8 cellular contexts compared by ENCODE assay signal in the genomic region with DNA sequence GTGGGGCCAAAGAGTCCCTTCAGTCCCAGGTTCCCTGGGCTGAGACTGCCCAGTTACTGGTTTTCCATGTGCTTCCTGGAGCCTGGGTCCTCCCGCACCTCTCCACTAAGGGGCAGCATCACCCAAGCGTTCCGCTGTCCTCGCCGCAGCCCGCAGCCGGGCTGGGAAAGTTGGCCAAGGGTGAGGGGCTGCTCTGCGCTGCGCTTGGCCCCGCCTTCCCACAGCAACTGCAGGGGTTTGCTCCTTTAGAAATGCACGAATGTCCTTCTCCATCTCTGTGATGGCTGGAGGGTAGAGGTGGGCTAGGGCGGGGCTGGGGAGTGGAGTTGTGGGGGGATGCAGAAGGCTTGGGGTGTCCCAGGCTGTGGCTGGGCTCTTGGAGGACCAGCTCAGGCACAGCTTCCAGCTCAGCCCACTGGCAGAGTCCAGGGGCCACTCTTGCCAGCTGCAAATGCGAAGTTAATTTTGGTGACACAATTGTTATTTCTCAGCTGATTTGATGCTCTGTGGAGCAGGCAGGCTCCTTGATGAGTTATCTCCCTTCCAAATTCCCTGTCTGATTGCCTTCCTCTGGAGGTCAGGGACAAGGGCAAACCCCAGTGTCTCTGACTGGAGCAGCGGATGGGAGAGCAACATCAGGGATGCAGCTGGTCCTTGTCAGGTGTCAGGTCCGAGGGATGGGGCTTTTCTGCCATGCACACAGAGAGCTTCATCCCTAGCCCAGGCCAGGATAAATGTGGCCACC.
DNase-seq lines count a peak whose midpoint lies in the region; ATAC-seq and TF ChIP-seq lines count a peak whose summit lies in the region.

No MANE protein-coding gene starts in this region.

- H3K27me3 ChIP-seq in CD4-positive, CD25-positive, alpha-beta regulatory T cell (ENCODE audit: control insufficient read depth, insufficient read depth, low read length): no peaks in the 10 kb centered on the region

- ATAC-seq in CD4-positive, CD25-positive, alpha-beta regulatory T cell (ENCODE audit: low read depth in 2 of 2): peak; percentile 71 to 75
- ATAC-seq in effector memory CD8-positive, alpha-beta T cell (replicated peaks): peak; percentile 86

- CTCF ChIA-PET in HEK293 (lab: Yijun Ruan, JAX): interaction anchor here (0.6 to 11.1 kb wide), 20 partner anchors 10 to 710 kb away, joined by 3 to 204 read pairs (median 4); a partner anchor contains a TSS

- peak overlapping the region; percentile 47 to 88 (median 67) for H3K4me3 Mint-ChIP-seq in CD4-positive, CD25-positive, alpha-beta regulatory T cell
- peak overlapping the region; percentile 10 to 29 for H3K4me3 Mint-ChIP-seq in effector memory CD8-positive, alpha-beta T cell
- no peak overlapping the region for H3K4me3 Mint-ChIP-seq in mesothelial cell of epicardium

- TF ChIP-seq CTCF in HEK293 (tag by site-specific recombination; IDR thresholded peaks at IDR 0.05) (peak; percentile 90), mesothelial cell of epicardium (IDR thresholded peaks at IDR 0.05; ENCODE audit: unreplicated experiment) (peak; percentile 81)

- peak overlapping the region; percentile 90 to 95 (median 90) for H3K27ac Mint-ChIP-seq in CD4-positive, CD25-positive, alpha-beta regulatory T cell
- H3K27ac Mint-ChIP-seq in effector memory CD8-positive, alpha-beta T cell: peak overlapping the region; percentile 59 to 84
- H3K27ac Mint-ChIP-seq in mesothelial cell of epicardium: no peak overlapping the region

- peaks cover 25% of the 10 kb centered on the region for H3K36me3 Mint-ChIP-seq in CD4-positive, CD25-positive, alpha-beta regulatory T cell
- H3K36me3 Mint-ChIP-seq in effector memory CD8-positive, alpha-beta T cell (ENCODE audit: insufficient read depth): peaks cover 34% of the 10 kb centered on the region
- peaks cover 9% of the 10 kb centered on the region for H3K36me3 Mint-ChIP-seq in mesothelial cell of epicardium

- POLR2A ChIA-PET in HEK293 (lab: Yijun Ruan, JAX): interaction anchor here (0.8 to 1.5 kb wide), 2 partner anchors 130 to 164 kb away, joined by 3 to 10 read pairs; no protein-coding TSS in a partner anchor

- peak overlapping the region; percentile 60 for H3K27ac ChIP-seq in CD4-positive, CD25-positive, alpha-beta regulatory T cell (ENCODE audit: insufficient read depth, low read length, poor library complexity, severe bottlenecking)
- H3K27ac ChIP-seq in HEK293 (ENCODE audit: extremely low read depth, low read depth, low read length): no peak overlapping the region

- H3K36me3 ChIP-seq in CD4-positive, CD25-positive, alpha-beta regulatory T cell (ENCODE audit: control insufficient read depth, insufficient read depth, low read length): peaks cover 47% of the 10 kb centered on the region
- peaks cover 0 to 3% of the 10 kb centered on the region in 2 experiments; a peak in 1 of 3 replicates for H3K36me3 ChIP-seq in HEK293 (ENCODE audit: control insufficient read depth in 2 of 2, insufficient read depth in 1 of 2, low read length in 2 of 2)

- no peaks in the 10 kb centered on the region for H3K9me3 ChIP-seq in CD4-positive, CD25-positive, alpha-beta regulatory T cell (ENCODE audit: control insufficient read depth in 2 of 2, low read length in 2 of 2)
- H3K9me3 ChIP-seq in HEK293 (ENCODE audit: control insufficient read depth, insufficient read depth, low read depth, low read length): no peaks in the 10 kb centered on the region

- H3K4me1 ChIP-seq in CD4-positive, CD25-positive, alpha-beta regulatory T cell (ENCODE audit: control insufficient read depth, insufficient read depth, low read length, poor library complexity, severe bottlenecking): peaks cover 58% of the 10 kb centered on the region
- no peaks in the 10 kb centered on the region; the same call in 1 of the 2 replicates for H3K4me1 ChIP-seq in HEK293 (ENCODE audit: control insufficient read depth, insufficient read depth, low read length)

- H3K27me3 Mint-ChIP-seq in CD4-positive, CD25-positive, alpha-beta regulatory T cell: no peaks in the 10 kb centered on the region
- H3K27me3 Mint-ChIP-seq in effector memory CD8-positive, alpha-beta T cell: no peaks in the 10 kb centered on the region
- no peaks in the 10 kb centered on the region for H3K27me3 Mint-ChIP-seq in mesothelial cell of epicardium (ENCODE audit: low read depth)

- no peaks in the 10 kb centered on the region for H3K9me3 Mint-ChIP-seq in CD4-positive, CD25-positive, alpha-beta regulatory T cell
- H3K9me3 Mint-ChIP-seq in effector memory CD8-positive, alpha-beta T cell: no peaks in the 10 kb centered on the region
- no peaks in the 10 kb centered on the region for H3K9me3 Mint-ChIP-seq in mesothelial cell of epicardium

- H3K4me3 ChIP-seq in CD4-positive, CD25-positive, alpha-beta regulatory T cell (ENCODE audit: low read depth, low read length): no peak overlapping the region
- H3K4me3 ChIP-seq in HEK293 (ENCODE audit: low read depth, low read length): no peak overlapping the region

- peaks cover 12 to 64% (median 35%) of the 10 kb centered on the region in 4 donors for H3K4me1 Mint-ChIP-seq in CD4-positive, CD25-positive, alpha-beta regulatory T cell
- peaks cover 32 to 48% of the 10 kb centered on the region in 2 donors for H3K4me1 Mint-ChIP-seq in effector memory CD8-positive, alpha-beta T cell (ENCODE audit: low read depth in 2 of 2)
- peaks cover 33% of the 10 kb centered on the region for H3K4me1 Mint-ChIP-seq in mesothelial cell of epicardium

- DNase-seq in CD4-positive, CD25-positive, alpha-beta regulatory T cell: peak; percentile 58 to 66 (median 63)
- DNase-seq in NCI-H526 treated with DMSO at 0.1 percent for 48 hours (lab: John Stamatoyannopoulos, UW) (peak; percentile 61), mesothelial cell of epicardium (ENCODE audit: low spot score in 2 of 2, unreplicated experiment in 2 of 2) (peak; percentile 73 to 89), superior temporal gyrus (ENCODE audit: extremely low spot score) (peak; percentile 81), NCI-H1048 (lab: John Stamatoyannopoulos, UW) (no peak)
- DNase-seq in activated CD8-positive, alpha-beta memory T cell treated with anti-CD3 and anti-CD28 coated beads for 24 hours: peak; percentile 88
- DNase-seq in effector memory CD8-positive, alpha-beta T cell: peak; percentile 53 to 60 (median 59)

TF ChIP-seq in HEK293, 187 proteins besides CTCF, POLR2A, EP300 and RAD21 (continues in another document):
- TF ChIP-seq, protein P1, sequence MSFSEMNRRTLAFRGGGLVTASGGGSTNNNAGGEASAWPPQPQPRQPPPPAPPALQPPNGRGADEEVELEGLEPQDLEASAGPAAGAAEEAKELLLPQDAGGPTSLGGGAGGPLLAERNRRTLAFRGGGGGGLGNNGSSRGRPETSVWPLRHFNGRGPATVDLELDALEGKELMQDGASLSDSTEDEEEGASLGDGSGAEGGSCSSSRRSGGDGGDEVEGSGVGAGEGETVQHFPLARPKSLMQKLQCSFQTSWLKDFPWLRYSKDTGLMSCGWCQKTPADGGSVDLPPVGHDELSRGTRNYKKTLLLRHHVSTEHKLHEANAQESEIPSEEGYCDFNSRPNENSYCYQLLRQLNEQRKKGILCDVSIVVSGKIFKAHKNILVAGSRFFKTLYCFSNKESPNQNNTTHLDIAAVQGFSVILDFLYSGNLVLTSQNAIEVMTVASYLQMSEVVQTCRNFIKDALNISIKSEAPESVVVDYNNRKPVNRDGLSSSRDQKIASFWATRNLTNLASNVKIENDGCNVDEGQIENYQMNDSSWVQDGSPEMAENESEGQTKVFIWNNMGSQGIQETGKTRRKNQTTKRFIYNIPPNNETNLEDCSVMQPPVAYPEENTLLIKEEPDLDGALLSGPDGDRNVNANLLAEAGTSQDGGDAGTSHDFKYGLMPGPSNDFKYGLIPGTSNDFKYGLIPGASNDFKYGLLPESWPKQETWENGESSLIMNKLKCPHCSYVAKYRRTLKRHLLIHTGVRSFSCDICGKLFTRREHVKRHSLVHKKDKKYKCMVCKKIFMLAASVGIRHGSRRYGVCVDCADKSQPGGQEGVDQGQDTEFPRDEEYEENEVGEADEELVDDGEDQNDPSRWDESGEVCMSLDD (tag by site-specific recombination; IDR thresholded peaks at IDR 0.05): no peak
- TF ChIP-seq, protein P2, sequence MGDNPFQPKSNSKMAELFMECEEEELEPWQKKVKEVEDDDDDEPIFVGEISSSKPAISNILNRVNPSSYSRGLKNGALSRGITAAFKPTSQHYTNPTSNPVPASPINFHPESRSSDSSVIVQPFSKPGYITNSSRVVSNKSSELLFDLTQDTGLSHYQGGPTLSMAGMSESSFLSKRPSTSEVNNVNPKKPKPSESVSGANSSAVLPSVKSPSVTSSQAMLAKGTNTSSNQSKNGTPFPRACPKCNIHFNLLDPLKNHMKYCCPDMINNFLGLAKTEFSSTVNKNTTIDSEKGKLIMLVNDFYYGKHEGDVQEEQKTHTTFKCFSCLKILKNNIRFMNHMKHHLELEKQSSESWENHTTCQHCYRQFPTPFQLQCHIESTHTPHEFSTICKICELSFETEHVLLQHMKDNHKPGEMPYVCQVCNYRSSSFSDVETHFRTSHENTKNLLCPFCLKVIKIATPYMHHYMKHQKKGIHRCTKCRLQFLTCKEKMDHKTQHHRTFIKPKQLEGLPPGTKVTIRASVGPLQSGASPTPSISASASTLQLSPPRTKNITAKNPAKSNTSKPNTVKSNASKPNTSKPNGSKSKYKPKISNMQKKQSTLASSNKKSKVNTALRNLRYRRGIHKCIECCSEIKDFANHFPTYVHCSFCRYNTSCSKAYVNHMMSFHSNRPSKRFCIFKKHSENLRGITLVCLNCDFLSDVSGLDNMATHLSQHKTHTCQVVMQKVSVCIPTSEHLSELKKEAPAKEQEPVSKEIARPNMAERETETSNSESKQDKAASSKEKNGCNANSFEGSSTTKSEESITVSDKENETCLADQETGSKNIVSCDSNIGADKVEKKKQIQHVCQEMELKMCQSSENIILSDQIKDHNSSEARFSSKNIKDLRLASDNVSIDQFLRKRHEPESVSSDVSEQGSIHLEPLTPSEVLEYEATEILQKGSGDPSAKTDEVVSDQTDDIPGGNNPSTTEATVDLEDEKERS (tag by site-specific recombination; IDR thresholded peaks at IDR 0.05): no peak
- TF ChIP-seq ZNF654 (tag by site-specific recombination; IDR thresholded peaks at IDR 0.05; ENCODE audit: low read depth) (peak; percentile 84), ZNF211 (tag by site-specific recombination; IDR thresholded peaks at IDR 0.05; ENCODE audit: low read depth) (no peak), ZNF157 (tag by site-specific recombination; IDR thresholded peaks at IDR 0.05) (no peak)
- TF ChIP-seq, protein P3, sequence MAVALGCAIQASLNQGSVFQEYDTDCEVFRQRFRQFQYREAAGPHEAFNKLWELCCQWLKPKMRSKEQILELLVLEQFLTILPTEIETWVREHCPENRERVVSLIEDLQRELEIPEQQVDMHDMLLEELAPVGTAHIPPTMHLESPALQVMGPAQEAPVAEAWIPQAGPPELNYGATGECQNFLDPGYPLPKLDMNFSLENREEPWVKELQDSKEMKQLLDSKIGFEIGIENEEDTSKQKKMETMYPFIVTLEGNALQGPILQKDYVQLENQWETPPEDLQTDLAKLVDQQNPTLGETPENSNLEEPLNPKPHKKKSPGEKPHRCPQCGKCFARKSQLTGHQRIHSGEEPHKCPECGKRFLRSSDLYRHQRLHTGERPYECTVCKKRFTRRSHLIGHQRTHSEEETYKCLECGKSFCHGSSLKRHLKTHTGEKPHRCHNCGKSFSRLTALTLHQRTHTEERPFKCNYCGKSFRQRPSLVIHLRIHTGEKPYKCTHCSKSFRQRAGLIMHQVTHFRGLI (tag by site-specific recombination; IDR thresholded peaks at IDR 0.05): no peak
